In genomic region chr6:117992856-117993255, GRCh38 we compare ENCODE assay signal across 19 cellular contexts.
DNase-seq lines count a peak whose midpoint lies in the region; ATAC-seq and TF ChIP-seq lines count a peak whose summit lies in the region.
"Had no signal": no experiment of that assay in that cellular context is flagged by ENCODE, and none has a peak within 500 bp of the region (broad histone marks: within the 10 kb centered on the region; RNA-seq: fewer than 3 reads in every experiment).

No MANE protein-coding gene starts in this region.

- H3K36me3 ChIP-seq in gastrocnemius medialis = no peaks in the 10 kb centered on the region
- H3K36me3 ChIP-seq: heart right ventricle, tibial artery had no signal

- no peak overlapping the region for H3K4me3 ChIP-seq in gastrocnemius medialis
- H3K4me3 ChIP-seq: heart right ventricle, tibial artery had no signal

- TF ChIP-seq POLR2A in gastrocnemius medialis (IDR thresholded peaks at IDR 0.05) = no peak

- in situ Hi-C loops in gastrocnemius medialis (cut with MboI; ENCODE audit: low sequenced_read_pairs in 4 of 4) (loop anchor here in 2 of 4 donors (25.0 kb wide), 1 partner anchor 619 kb away; no protein-coding TSS in a partner anchor), ACHN (cut with HindIII; ENCODE audit: low pct_ligation_motif_present, low pct_unique_long_range_greater_than_20kb, low sequenced_read_pairs) (no loop called here)

- DNase-seq in DMS79 (lab: John Stamatoyannopoulos, UW) (peak; percentile 99), RPMI7951 (ENCODE audit: low read depth) (peak; percentile 48), head of caudate nucleus (peak in 39 of 42 donors; percentile 5 to 80 (median 48)), posterior cingulate gyrus (peak in 7 of 10 donors; percentile 17 to 86 (median 29)), gastrocnemius medialis (no peak), NCI-H345 (lab: John Stamatoyannopoulos, UW) (no peak), ACHN (no peak)
- DNase-seq: COR-L47; effector memory CD4-positive, alpha-beta T cell; heart right ventricle; KG1; kidney; mesendoderm; nephron progenitor cell; NK-92 treated with Interleukin-12 subunit alpha and Interleukin-12 subunit beta, amount 100 ng/mL, for 24 hours; RPMI8226; tibial artery had no signal

- no peaks in the 10 kb centered on the region for H3K27me3 ChIP-seq in gastrocnemius medialis
- H3K27me3 ChIP-seq: tibial artery had no signal

- intact Hi-C loops in head of caudate nucleus (cut with DNase I) (no loop called here), posterior cingulate gyrus (cut with DNase I) (no loop called here), gastrocnemius medialis (cut with DNase I; ENCODE audit: low total_unique reads) (no loop called here)

- H3K27ac ChIP-seq in gastrocnemius medialis = no peak overlapping the region
- H3K27ac ChIP-seq: heart right ventricle, tibial artery had no signal

- no peaks in the 10 kb centered on the region for H3K9me3 ChIP-seq in gastrocnemius medialis
- H3K9me3 ChIP-seq: heart right ventricle, tibial artery had no signal

- no peak for ATAC-seq in gastrocnemius medialis
- ATAC-seq in HG03175 (IDR thresholded peaks at IDR 0.05; ENCODE audit: unreplicated experiment) = no peak
- ATAC-seq: stimulated activated memory B cell treated with anti-CD40 and anti-IgM and Interleukin-4, amounts not matched to agents 10 μg/mL and 1 μg/mL and 100 μg/mL, for 72 hours had no signal

- H3K4me1 ChIP-seq in gastrocnemius medialis = no peaks in the 10 kb centered on the region
- H3K4me1 ChIP-seq: heart right ventricle, tibial artery had no signal

- no peak for TF ChIP-seq CTCF in gastrocnemius medialis (IDR thresholded peaks at IDR 0.05 in 4 of 5, conservative IDR thresholded peaks at IDR 0.05 in 1 of 5)

Comparison
In these comparisons a context has a peak if more than half of its experiments do, and no peak if none do; other contexts are left out.
1. DNase-seq: peak in DMS79 (single experiment), RPMI7951 (single experiment), head of caudate nucleus (39 of 42) and posterior cingulate gyrus (7 of 10); none in gastrocnemius medialis (0 of 2), NCI-H345 (single experiment) and ACHN (single experiment).